8 cellular contexts compared by ENCODE assay signal in the genomic region with DNA sequence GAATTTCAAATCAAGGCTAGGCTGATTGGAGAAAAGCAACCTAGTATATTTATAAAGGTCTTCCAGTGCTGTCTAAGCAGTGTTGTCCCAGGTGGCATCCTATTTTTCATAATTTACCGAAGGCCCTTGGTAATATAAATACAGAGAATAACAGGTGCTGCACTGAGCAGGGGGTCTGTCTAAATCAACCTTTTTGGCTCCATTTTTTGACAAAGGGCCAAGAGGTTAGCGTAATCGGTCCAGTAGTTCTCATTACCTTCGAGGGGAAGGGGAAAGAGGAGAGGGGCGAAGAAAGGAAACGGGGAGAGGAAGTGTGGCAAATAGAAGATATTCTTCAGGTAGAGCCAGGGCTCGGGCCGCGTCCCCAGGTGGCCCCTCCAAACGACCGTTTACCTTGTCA. TPM values are rescaled to one million over a fixed set of nuclear protein-coding genes. Genes with fewer than 3 reads are reported as not detected.
DNase-seq lines count a peak whose midpoint lies in the region; FAIRE-seq and TF ChIP-seq lines count a peak whose summit lies in the region.

No MANE protein-coding gene starts in this region.

- POLR2A ChIA-PET in endothelial cell of umbilical vein (lab: Charles Lee), result interaction anchor here (0.7 kb wide), 2 partner anchors 51 to 299 kb away, joined by 3 to 4 read pairs; no protein-coding TSS in a partner anchor

- in situ Hi-C loops in G401 (cut with HindIII; ENCODE audit: low sequenced_read_pairs), result no loop called here

- peak; percentile 35 for FAIRE-seq in endothelial cell of umbilical vein (lab: Jason Lieb, UNC)

- CTCF ChIA-PET in endothelial cell of umbilical vein (lab: Charles Lee), result interaction anchor here (1.0 kb wide), 1 partner anchor 659 kb away, joined by 7 read pairs; no protein-coding TSS in a partner anchor

- H3K4me2 ChIP-seq in OCI-LY1 (ENCODE audit: low read length) (peak overlapping the region; percentile 87), endothelial cell of umbilical vein (ENCODE audit: insufficient read depth, low read length) (peak overlapping the region; percentile 100), neural progenitor cell (peak overlapping the region; percentile 94)

- peak overlapping the region; percentile 97 for H3K27ac Mint-ChIP-seq in HFFc6
- peak overlapping the region; percentile 95 for H3K27ac Mint-ChIP-seq in neural progenitor cell

- H3K27me3 ChIP-seq in OCI-LY1 (ENCODE audit: insufficient read depth, low read length) (no peaks in the 10 kb centered on the region), endothelial cell of umbilical vein (ENCODE audit: control insufficient read depth in 2 of 2, insufficient read depth in 2 of 2, low read length in 2 of 2) (no peaks in the 10 kb centered on the region), neural progenitor cell (no peaks in the 10 kb centered on the region)

- H3K9me3 ChIP-seq in OCI-LY1 (ENCODE audit: low read length), result no peaks in the 10 kb centered on the region
- no peaks in the 10 kb centered on the region for H3K9me3 ChIP-seq in endothelial cell of umbilical vein (replicated peaks; ENCODE audit: control insufficient read depth, insufficient read depth, low read length)
- no peaks in the 10 kb centered on the region for H3K9me3 ChIP-seq in neural progenitor cell (ENCODE audit: low read depth)

- dilution Hi-C loops in endothelial cell of umbilical vein (cut with MboI; ENCODE audit: extremely low pct_ligation_motif_present, low sequenced_read_pairs), result no loop called here

- TF ChIP-seq POLR2A in endothelial cell of umbilical vein (IDR thresholded peaks at IDR 0.05; ENCODE audit: low read depth, low read length), result no peak

- no peaks in the 10 kb centered on the region for H3K9me1 ChIP-seq in endothelial cell of umbilical vein (replicated peaks; ENCODE audit: control insufficient read depth, extremely low read depth, insufficient read depth, low read length)

- no peaks in the 10 kb centered on the region for H4K20me1 ChIP-seq in OCI-LY1 (ENCODE audit: insufficient read depth, low read length)
- H4K20me1 ChIP-seq in endothelial cell of umbilical vein (replicated peaks; ENCODE audit: control insufficient read depth, extremely low read depth, insufficient read depth, low read length), result peaks cover 4% of the 10 kb centered on the region
- H4K20me1 ChIP-seq in neural progenitor cell (ENCODE audit: low read depth), result peaks cover 29% of the 10 kb centered on the region

- peak; percentile 96 for DNase-seq in G401 (ENCODE audit: low spot score)
- DNase-seq in HFFc6, result no peak
- DNase-seq in endothelial cell of umbilical vein (ENCODE audit: low read depth, low spot score), result no peak
- peak; percentile 26 for DNase-seq in neural progenitor cell (ENCODE audit: low spot score)
- no peak for DNase-seq in NCI-H510A treated with DMSO at 0.1 percent for 48 hours (lab: John Stamatoyannopoulos, UW)
- no peak for DNase-seq in NCI-H226
- DNase-seq in COLO829 (ENCODE audit: low spot score), result no peak

- intact Hi-C loops in endothelial cell of umbilical vein (cut with micrococcal nuclease), result loop anchor here (1.0 to 10.0 kb wide), 3 partner anchors 357 to 522 kb away; a partner anchor contains a TSS

- H3K4me1 Mint-ChIP-seq in HFFc6 (ENCODE audit: low read depth) (peaks cover 37% of the 10 kb centered on the region), neural progenitor cell (peaks cover 27% of the 10 kb centered on the region)

- peaks cover 20% of the 10 kb centered on the region for H3K4me1 ChIP-seq in OCI-LY1 (ENCODE audit: insufficient read depth, low read length, severe bottlenecking)
- peaks cover 20% of the 10 kb centered on the region for H3K4me1 ChIP-seq in endothelial cell of umbilical vein (ENCODE audit: control insufficient read depth, extremely low read depth, insufficient read depth, low read length)
- peaks cover 18% of the 10 kb centered on the region for H3K4me1 ChIP-seq in neural progenitor cell

- TF ChIP-seq CTCF in HFFc6 (IDR thresholded peaks at IDR 0.05) (no peak), OCI-LY1 (IDR thresholded peaks at IDR 0.05; ENCODE audit: low read length) (no peak), endothelial cell of umbilical vein (IDR thresholded peaks at IDR 0.05; ENCODE audit: extremely low read depth in 1 of 2, insufficient read depth in 1 of 2, low read depth in 1 of 2, low read length in 2 of 2) (no peak), neural progenitor cell (IDR thresholded peaks at IDR 0.05) (no peak)

- H3K36me3 ChIP-seq in OCI-LY1 (ENCODE audit: insufficient read depth, low read length) (no peaks in the 10 kb centered on the region), endothelial cell of umbilical vein (ENCODE audit: control insufficient read depth in 2 of 2, extremely low read depth in 1 of 2, insufficient read depth in 2 of 2, low read length in 2 of 2) (no peaks in the 10 kb centered on the region), neural progenitor cell (no peaks in the 10 kb centered on the region)

- H3K36me3 Mint-ChIP-seq in HFFc6 (ENCODE audit: low read depth), result no peaks in the 10 kb centered on the region
- no peaks in the 10 kb centered on the region for H3K36me3 Mint-ChIP-seq in neural progenitor cell

- BruUV-seq in endothelial cell of umbilical vein (replicated peaks; lab: Mats Ljungman, UMichigan), result TSS peak; percentile 66

- H3K4me3 Mint-ChIP-seq in HFFc6 (peak overlapping the region; percentile 93), neural progenitor cell (peak overlapping the region; percentile 96)

- H3K9ac ChIP-seq in OCI-LY1 (ENCODE audit: low read length), result peak overlapping the region; percentile 89
- peak overlapping the region; percentile 98 for H3K9ac ChIP-seq in endothelial cell of umbilical vein (replicated peaks; ENCODE audit: extremely low read depth, insufficient read depth, low read length)
- peak overlapping the region; percentile 79 for H3K9ac ChIP-seq in neural progenitor cell

- peak overlapping the region; percentile 83; the same call in 1 of the 2 replicates for H2AFZ ChIP-seq in OCI-LY1 (ENCODE audit: low read length)
- H2AFZ ChIP-seq in endothelial cell of umbilical vein (ENCODE audit: low read depth, low read length), result peak overlapping the region; percentile 97
- H2AFZ ChIP-seq in neural progenitor cell (replicated peaks), result peak overlapping the region; percentile 92

- peaks cover 17% of the 10 kb centered on the region for H3K79me2 ChIP-seq in OCI-LY1 (ENCODE audit: insufficient read depth, low read length)
- peaks cover 41% of the 10 kb centered on the region for H3K79me2 ChIP-seq in endothelial cell of umbilical vein (ENCODE audit: control insufficient read depth, insufficient read depth, low read length)
- peaks cover 60% of the 10 kb centered on the region for H3K79me2 ChIP-seq in neural progenitor cell (ENCODE audit: low read depth)

- peaks cover 3% of the 10 kb centered on the region; the same call in 1 of the 2 replicates for H3K27me3 Mint-ChIP-seq in HFFc6 (ENCODE audit: insufficient read depth)
- H3K27me3 Mint-ChIP-seq in neural progenitor cell (ENCODE audit: insufficient read depth, low read depth), result peaks cover 2% of the 10 kb centered on the region

- H3K27ac ChIP-seq in OCI-LY1 (ENCODE audit: low read depth, low read length, poor library complexity, severe bottlenecking), result peak overlapping the region; percentile 86
- H3K27ac ChIP-seq in endothelial cell of umbilical vein (ENCODE audit: insufficient read depth, low read depth, low read length), result peak overlapping the region; percentile 93
- H3K27ac ChIP-seq in neural progenitor cell, result no peak overlapping the region

- H3F3A ChIP-seq in OCI-LY1 (ENCODE audit: insufficient read depth, low read length), result no peaks in the 10 kb centered on the region
- H3F3A ChIP-seq in neural progenitor cell (ENCODE audit: low read depth), result peaks cover 34% of the 10 kb centered on the region

- H3K9me2 ChIP-seq in OCI-LY1 (ENCODE audit: low read depth, low read length), result no peaks in the 10 kb centered on the region

- H3K4me3 ChIP-seq in OCI-LY1 (ENCODE audit: low read depth, low read length, poor library complexity, severe bottlenecking) (peak overlapping the region; percentile 98), endothelial cell of umbilical vein (replicated peaks in 1 of 3; ENCODE audit: insufficient read depth in 1 of 3, low read depth in 1 of 3, low read length in 3 of 3) (peak overlapping the region; percentile 78 to 100 (median 99)), neural progenitor cell (peak overlapping the region; percentile 90)

- H3K9me3 Mint-ChIP-seq in HFFc6, result no peaks in the 10 kb centered on the region
- no peaks in the 10 kb centered on the region for H3K9me3 Mint-ChIP-seq in neural progenitor cell

TF ChIP-seq in endothelial cell of umbilical vein, 7 proteins besides CTCF, POLR2A, EP300 and RAD21 (continues in another document):
- TF ChIP-seq JUN (IDR thresholded peaks at IDR 0.05; ENCODE audit: borderline replicate concordance, insufficient read depth, insufficient read length, low read depth) (no peak), GATA2 (IDR thresholded peaks at IDR 0.05; ENCODE audit: insufficient read depth, insufficient read length, low read depth, low read length) (no peak)

RNA-seq across cellular contexts. Expression of a gene that starts 0.8 kb away (rescaled TPM):
- total RNA-seq in G401 (2014; rRNA removed; shearing (Covaris generic)), result 11.4 and 21.3 TPM in 2 replicates
- 10 to 100 TPM; 16.9 to 20.2 (median 18.0) TPM for total RNA-seq in HFFc6 (2021; fragmentation: NEBNext Ultra II Directional; extraction: Animal tissue kit (Norgen Biotek cat#: 25700))
- total RNA-seq in endothelial cell of umbilical vein (31.6 and 31.9 TPM in 2 replicates), neural progenitor cell (ENCODE audit: low replicate concordance) (46.1 and 50.1 TPM in 2 replicates)
- polyA plus RNA-seq in endothelial cell of umbilical vein, result 7.8 and 8.5 TPM in 2 replicates
- polyA plus RNA-seq in endothelial cell of umbilical vein (2011; cell fraction: cytosol; rRNA removed), result 7.0 and 7.6 TPM in 2 replicates
- polyA plus RNA-seq in endothelial cell of umbilical vein (2011; cell fraction: nucleus; rRNA removed), result 30.2 and 35.7 TPM in 2 replicates
- polyA plus RNA-seq in endothelial cell of umbilical vein (2012), result 12.1 and 14.4 TPM in 2 replicates
- 41.9 and 47.5 TPM in 2 replicates for polyA minus RNA-seq in endothelial cell of umbilical vein
- polyA minus RNA-seq in endothelial cell of umbilical vein (2011; cell fraction: cytosol; rRNA and poly(A)+ RNA removed), result 13.8 TPM
- 53.3 and 78.6 TPM in 2 replicates for polyA minus RNA-seq in endothelial cell of umbilical vein (2011; cell fraction: nucleus; rRNA and poly(A)+ RNA removed)

RNA-seq across cellular contexts. Expression of a gene that starts 37.2 kb away (rescaled TPM):
- 0.12 TPM in 1 of 2 replicates, not detected in the other for total RNA-seq in G401 (2014; rRNA removed; shearing (Covaris generic))
- total RNA-seq in HFFc6 (2021; fragmentation: NEBNext Ultra II Directional; extraction: Animal tissue kit (Norgen Biotek cat#: 25700)), result not detected
- total RNA-seq in endothelial cell of umbilical vein (not detected in 2 replicates), neural progenitor cell (ENCODE audit: low replicate concordance) (0.58 and 0.77 TPM in 2 replicates)
- 0.03 TPM in 1 of 2 replicates, not detected in the other for polyA plus RNA-seq in endothelial cell of umbilical vein
- not detected in 2 replicates for polyA plus RNA-seq in endothelial cell of umbilical vein (2011; cell fraction: cytosol; rRNA removed)
- not detected in 2 replicates for polyA plus RNA-seq in endothelial cell of umbilical vein (2011; cell fraction: nucleus; rRNA removed)
- polyA plus RNA-seq in endothelial cell of umbilical vein (2012), result not detected in 2 replicates
- not detected in 2 replicates for polyA minus RNA-seq in endothelial cell of umbilical vein
- polyA minus RNA-seq in endothelial cell of umbilical vein (2011; cell fraction: cytosol; rRNA and poly(A)+ RNA removed), result not detected
- polyA minus RNA-seq in endothelial cell of umbilical vein (2011; cell fraction: nucleus; rRNA and poly(A)+ RNA removed), result not detected in 2 replicates

Comparison
In these comparisons a context has a peak if more than half of its experiments do, and no peak if none do; other contexts are left out.
1. DNase-seq: peak in G401 (single experiment) and neural progenitor cell (single experiment); none in HFFc6 (single experiment), endothelial cell of umbilical vein (single experiment), NCI-H510A treated with DMSO at 0.1 percent for 48 hours (single experiment), NCI-H226 (single experiment) and COLO829 (single experiment).
2. Peak in every context shown above with its lines, with median percentiles within 50 percentile points of each other: H2AFZ ChIP-seq, H3K4me2 ChIP-seq, H3K4me3 ChIP-seq and H3K9ac ChIP-seq.